Comparison of ENCODE assay signal across 28 cellular contexts in the genomic region with DNA sequence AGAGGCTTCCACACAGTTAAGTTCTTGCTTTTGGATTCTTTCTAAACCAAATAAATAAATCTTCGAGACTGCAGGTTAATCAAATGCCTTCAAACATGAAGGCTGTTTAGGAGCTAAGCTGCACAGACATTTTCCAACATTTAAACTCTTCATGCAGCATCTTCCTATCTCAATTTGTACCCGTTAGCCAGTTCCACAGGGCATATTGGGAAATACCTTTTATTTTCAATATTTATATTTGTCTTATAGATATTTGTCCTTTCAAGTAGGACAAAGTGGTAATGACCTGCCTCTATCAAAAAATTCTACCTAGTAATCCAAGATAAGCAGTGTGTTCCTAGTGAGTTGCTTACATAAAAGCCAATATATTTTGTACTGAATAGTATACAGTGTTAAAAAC.
"Had no signal": no experiment of that assay in that cellular context is flagged by ENCODE, and none has a peak within 500 bp of the region (broad histone marks: within the 10 kb centered on the region; RNA-seq: fewer than 3 reads in every experiment).

No MANE protein-coding gene starts in this region.

- H3K4me3 ChIP-seq: colonic mucosa, coronary artery, dorsolateral prefrontal cortex, esophagus muscularis mucosa, esophagus squamous epithelium, gastrocnemius medialis, gastroesophageal sphincter, heart left ventricle, heart right ventricle had no signal

- H3K27me3 ChIP-seq: colonic mucosa, dorsolateral prefrontal cortex, esophagus muscularis mucosa, esophagus squamous epithelium, foreskin keratinocyte, gastrocnemius medialis, gastroesophageal sphincter, heart left ventricle, heart right ventricle had no signal

- FAIRE-seq: colon, endometrium, endothelial cell of umbilical vein, frontal cortex had no signal

- H3K4me1 ChIP-seq: colonic mucosa, esophagus squamous epithelium, foreskin keratinocyte had no signal

- H3K36me3 ChIP-seq: colonic mucosa, esophagus muscularis mucosa, esophagus squamous epithelium, gastrocnemius medialis, gastroesophageal sphincter, heart left ventricle, heart right ventricle had no signal

- H3K27ac ChIP-seq: colonic mucosa, coronary artery, dorsolateral prefrontal cortex, epithelial cell of prostate, esophagus muscularis mucosa, esophagus squamous epithelium, foreskin keratinocyte, gastrocnemius medialis, gastroesophageal sphincter, heart left ventricle, heart right ventricle had no signal

- DNase-seq: colonic mucosa; cortex of kidney; dermis blood vessel endothelial cell; dorsolateral prefrontal cortex; effector CD4-positive, alpha-beta T cell; effector CD8-positive, alpha-beta T cell; effector memory CD4-positive, alpha-beta T cell; effector memory CD8-positive, alpha-beta T cell; endodermal cell; erythroblast; esophagus squamous epithelium; foreskin fibroblast; foreskin keratinocyte; foreskin melanocyte; gastrocnemius medialis; glutamatergic neuron; head of caudate nucleus; heart left ventricle; heart right ventricle had no signal

- ATAC-seq: effector memory CD8-positive, alpha-beta T cell; esophagus mucosa; foreskin keratinocyte; gastrocnemius medialis; gastroesophageal sphincter; heart left ventricle; heart right ventricle had no signal

- H3K9me3 ChIP-seq: colonic mucosa, esophagus muscularis mucosa, esophagus squamous epithelium, gastrocnemius medialis, gastroesophageal sphincter, heart left ventricle, heart right ventricle had no signal
